Comparison of ENCODE assay signal across 8 cellular contexts in the genomic region with DNA sequence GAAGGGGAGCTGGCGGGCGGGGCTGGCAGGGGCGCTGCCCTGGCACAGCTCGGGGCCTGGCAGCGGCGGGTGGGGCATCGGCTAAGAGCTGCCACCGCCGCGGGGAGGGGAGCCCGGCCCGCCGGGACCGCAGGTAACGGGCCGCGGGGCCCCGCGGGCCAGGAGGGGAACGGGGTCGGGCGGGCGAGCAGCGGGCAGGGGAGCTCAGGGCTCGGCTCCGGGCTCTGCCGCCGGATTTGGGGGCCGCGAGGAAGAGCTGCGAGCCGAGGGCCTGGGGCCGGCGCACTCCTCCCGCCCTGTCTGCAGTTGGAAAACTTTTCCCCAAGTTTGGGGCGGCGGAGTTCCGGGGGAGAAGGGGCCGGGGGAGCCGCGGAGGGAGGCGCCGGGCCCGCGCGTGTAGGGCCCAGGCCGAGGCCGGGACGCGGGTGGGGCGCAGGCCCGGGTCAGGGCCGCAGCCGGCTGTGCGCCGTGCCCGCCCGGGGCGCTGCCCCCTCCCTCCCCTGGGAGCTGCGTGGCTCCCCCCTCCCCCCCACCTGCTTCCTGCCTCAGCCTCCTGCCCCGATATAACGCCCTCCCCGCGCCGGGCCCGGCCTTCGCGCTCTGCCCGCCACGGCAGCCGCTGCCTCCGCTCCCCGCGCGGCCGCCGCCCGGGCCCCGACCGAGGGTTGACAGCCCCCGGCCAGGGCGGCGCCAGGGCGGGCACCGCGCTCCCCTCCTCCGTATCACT. TPM values are rescaled to one million over a fixed set of nuclear protein-coding genes. Genes with fewer than 3 reads are reported as not detected.
DNase-seq lines count a peak whose midpoint lies in the region; ATAC-seq, FAIRE-seq and TF ChIP-seq lines count a peak whose summit lies in the region.

No MANE protein-coding gene starts in this region.

- no peak for ATAC-seq in GM19023 (IDR thresholded peaks at IDR 0.05; ENCODE audit: unreplicated experiment)

- peaks cover 18% of the 10 kb centered on the region for H3K4me1 Mint-ChIP-seq in nephron progenitor cell

- no peak for FAIRE-seq in D721Med (lab: Jason Lieb, UNC)

- H3K36me3 Mint-ChIP-seq in nephron progenitor cell (ENCODE audit: low read depth) = peaks cover 11% of the 10 kb centered on the region

- peaks cover 9% of the 10 kb centered on the region for H3K4me1 ChIP-seq in ectodermal cell (ENCODE audit: control insufficient read depth, insufficient read depth, low read length)

- no peaks in the 10 kb centered on the region for H3K9me3 Mint-ChIP-seq in nephron progenitor cell

- peak overlapping the region; percentile 52 for H3K4me3 Mint-ChIP-seq in nephron progenitor cell

- peaks cover 85% of the 10 kb centered on the region for H3K27me3 Mint-ChIP-seq in nephron progenitor cell (ENCODE audit: low read depth, poor library complexity)

- peak overlapping the region; percentile 78 for H3K4me3 ChIP-seq in SK-N-MC
- peak overlapping the region; percentile 11 for H3K4me3 ChIP-seq in ectodermal cell (ENCODE audit: insufficient read depth, low read depth, low read length)

- peaks cover 97% of the 10 kb centered on the region for H3K27me3 ChIP-seq in ectodermal cell (ENCODE audit: control insufficient read depth, insufficient read depth, low read length, poor library complexity, severe bottlenecking)

- no peak overlapping the region for H3K9ac ChIP-seq in SK-N-MC (ENCODE audit: insufficient read length)

- DNase-seq in GM03348 (ENCODE audit: low spot score) (peak; percentile 83), SK-N-MC (ENCODE audit: low read depth, low spot score) (no peak), nephron progenitor cell (peak; percentile 34), D721Med (ENCODE audit: insufficient read length, low spot score) (no peak), HK-2 (ENCODE audit: unreplicated experiment) (no peak), NCI-H1417 (lab: John Stamatoyannopoulos, UW) (no peak)

- H3K36me3 ChIP-seq in SK-N-MC (ENCODE audit: insufficient read depth, low read length) (no peaks in the 10 kb centered on the region), ectodermal cell (ENCODE audit: control insufficient read depth, insufficient read depth, low read length) (no peaks in the 10 kb centered on the region)

- TF ChIP-seq CTCF in nephron progenitor cell (IDR thresholded peaks at IDR 0.05) (no peak), D721Med (IDR thresholded peaks at IDR 0.05; ENCODE audit: insufficient read depth, missing control alignments) (no peak)

- WGBS in ectodermal cell, 2 experiments = 3 to 5% methylated on average over 86 to 87 of the region's 87 CpGs

- H3K27ac ChIP-seq in SK-N-MC (no peak overlapping the region), ectodermal cell (ENCODE audit: insufficient read depth, low read depth, low read length, poor library complexity, severe bottlenecking) (no peak overlapping the region)

- H3K27ac Mint-ChIP-seq in nephron progenitor cell = no peak overlapping the region

- H3K9me3 ChIP-seq in SK-N-MC (ENCODE audit: low read depth, low read length) (no peaks in the 10 kb centered on the region), ectodermal cell (ENCODE audit: control insufficient read depth, low read length) (no peaks in the 10 kb centered on the region)

RNA-seq across cellular contexts. Expression of a gene that starts 0.8 kb away (rescaled TPM):
- polyA plus RNA-seq in ectodermal cell (2013, experiment 1 of 4) = 0.56 TPM
- polyA plus RNA-seq in ectodermal cell (2013, experiment 2 of 4) = not detected
- 0.21 TPM for polyA plus RNA-seq in ectodermal cell (2013, experiment 3 of 4)
- polyA plus RNA-seq in ectodermal cell (2013, experiment 4 of 4) = 0.20 TPM

RNA-seq across cellular contexts. Expression of a gene that starts 13.8 kb away (rescaled TPM):
- polyA plus RNA-seq in ectodermal cell (2013, experiment 1 of 4) = 24.3 TPM
- 21.0 TPM for polyA plus RNA-seq in ectodermal cell (2013, experiment 2 of 4)
- 23.4 TPM for polyA plus RNA-seq in ectodermal cell (2013, experiment 3 of 4)
- polyA plus RNA-seq in ectodermal cell (2013, experiment 4 of 4) = 29.3 TPM

RNA-seq across cellular contexts. Expression of a gene that starts 25.7 kb away (rescaled TPM):
- polyA plus RNA-seq in ectodermal cell (2013, experiment 1 of 4) = 36.8 TPM
- polyA plus RNA-seq in ectodermal cell (2013, experiment 2 of 4) = 37.0 TPM
- 31.4 TPM for polyA plus RNA-seq in ectodermal cell (2013, experiment 3 of 4)
- polyA plus RNA-seq in ectodermal cell (2013, experiment 4 of 4) = 40.0 TPM

RNA-seq across cellular contexts. Expression of a gene that starts 30.5 kb away (rescaled TPM):
- 10.9 TPM for polyA plus RNA-seq in ectodermal cell (2013, experiment 1 of 4)
- polyA plus RNA-seq in ectodermal cell (2013, experiment 2 of 4) = 12.4 TPM
- polyA plus RNA-seq in ectodermal cell (2013, experiment 3 of 4) = 6.5 TPM
- polyA plus RNA-seq in ectodermal cell (2013, experiment 4 of 4) = 7.7 TPM

Comparison
In these comparisons a context has a peak if more than half of its experiments do, and no peak if none do; other contexts are left out.
1. DNase-seq: peak in GM03348 (single experiment) and nephron progenitor cell (single experiment); none in SK-N-MC (single experiment), D721Med (single experiment), HK-2 (single experiment) and NCI-H1417 (0 of 3).